8 cellular contexts compared by ENCODE assay signal in genomic region chr1:148264374-148265276, GRCh38.
DNase-seq lines count a peak whose midpoint lies in the region; ATAC-seq and TF ChIP-seq lines count a peak whose summit lies in the region.

No MANE protein-coding gene starts in this region.

- in situ Hi-C loops in mammary epithelial cell (cut with MboI; ENCODE audit: low sequenced_read_pairs in 2 of 2): loop anchor here in 1 of 2 donors (5.0 kb wide), 1 partner anchor 68 kb away; no protein-coding TSS in a partner anchor

- H3K27me3 ChIP-seq in CD8-positive, alpha-beta T cell (ENCODE audit: insufficient read depth, low read length): no peaks in the 10 kb centered on the region
- H3K27me3 ChIP-seq in MM.1S (replicated peaks; ENCODE audit: insufficient read depth, low read length) (peaks cover 16% of the 10 kb centered on the region; the same call in 1 of the 2 replicates), mammary epithelial cell (ENCODE audit: insufficient read depth, low read length) (no peaks in the 10 kb centered on the region)

- H3K27me3 Mint-ChIP-seq in CD8-positive, alpha-beta T cell (ENCODE audit: low read depth): no peaks in the 10 kb centered on the region
- peaks cover 0 to 5% (median 0%) of the 10 kb centered on the region in 3 donors for H3K27me3 Mint-ChIP-seq in naive B cell

- H3K9me2 ChIP-seq in MM.1S (replicated peaks; ENCODE audit: insufficient read depth, low read length): no peaks in the 10 kb centered on the region

- H3K27ac ChIP-seq in CD8-positive, alpha-beta T cell (ENCODE audit: low read depth, low read length): peak overlapping the region; percentile 85
- H3K27ac ChIP-seq in MM.1S (ENCODE audit: low read length) (no peak overlapping the region), mammary epithelial cell (ENCODE audit: insufficient read depth, low read depth, low read length) (peak overlapping the region; percentile 57)

- BruUV-seq in mammary epithelial cell (replicated peaks; lab: Mats Ljungman, UMichigan): TSS peak; percentile 94

- WGBS in mammary epithelial cell (ENCODE audit: low coverage, missing lambda C conversion rate): 13% methylated on average over 23 of the region's 29 CpGs

- peak overlapping the region; percentile 95 for H3K4me3 Mint-ChIP-seq in CD8-positive, alpha-beta T cell
- H3K4me3 Mint-ChIP-seq in naive B cell: peak overlapping the region in 7 of 8 donors; percentile 86 to 99 (median 95)

- H3K36me3 Mint-ChIP-seq in CD8-positive, alpha-beta T cell: peaks cover 7% of the 10 kb centered on the region
- H3K36me3 Mint-ChIP-seq in naive B cell: no peaks in the 10 kb centered on the region

- CTCF ChIA-PET in CD8-positive, alpha-beta T cell (lab: Charles Lee): no interaction called here
- CTCF ChIA-PET in mammary epithelial cell (lab: Charles Lee; ENCODE audit: low non-redundant PET): no interaction called here

- no peaks in the 10 kb centered on the region for H3K9me3 Mint-ChIP-seq in CD8-positive, alpha-beta T cell
- no peaks in the 10 kb centered on the region for H3K9me3 Mint-ChIP-seq in naive B cell

- H3K4me3 ChIP-seq in CD8-positive, alpha-beta T cell (ENCODE audit: low read depth, low read length): peak overlapping the region; percentile 62
- H3K4me3 ChIP-seq in MM.1S (ENCODE audit: low read length) (peak overlapping the region; percentile 80), mammary epithelial cell (replicated peaks in 1 of 3; ENCODE audit: insufficient read depth in 1 of 3, low read depth in 2 of 3, low read length in 3 of 3) (peak overlapping the region; percentile 42 to 59 (median 54))

- POLR2A ChIA-PET in CD8-positive, alpha-beta T cell (lab: Charles Lee): no interaction called here

- no peak for ATAC-seq in CD8-positive, alpha-beta T cell
- ATAC-seq in naive B cell (ENCODE audit: low read depth in 2 of 2) (no peak), HG03135 (IDR thresholded peaks at IDR 0.05; ENCODE audit: unreplicated experiment) (no peak), GM21717 (IDR thresholded peaks at IDR 0.05; ENCODE audit: unreplicated experiment) (no peak), HG03520 (IDR thresholded peaks at IDR 0.05; ENCODE audit: unreplicated experiment) (no peak)

- dilution Hi-C loops in mammary epithelial cell (cut with HindIII; ENCODE audit: low sequenced_read_pairs): no loop called here

- intact Hi-C loops in CD8-positive, alpha-beta T cell (cut with DNase I, micrococcal nuclease): loop anchor here in 1 of 2 experiments (5.0 kb wide), 1 partner anchor 53 kb away; no protein-coding TSS in a partner anchor
- intact Hi-C loops in mammary epithelial cell (cut with micrococcal nuclease): loop anchor here (1.0 kb wide), 2 partner anchors 11 to 70 kb away; no protein-coding TSS in a partner anchor

- no peaks in the 10 kb centered on the region for H3K4me1 ChIP-seq in CD8-positive, alpha-beta T cell (ENCODE audit: insufficient read depth, low read length)
- H3K4me1 ChIP-seq in MM.1S (ENCODE audit: low read length) (peaks cover 4% of the 10 kb centered on the region; the same call in 1 of the 2 replicates), mammary epithelial cell (ENCODE audit: insufficient read depth, low read length) (peaks cover 13% of the 10 kb centered on the region)

- DNase-seq in CD8-positive, alpha-beta T cell: peak in 1 of 7 experiments; percentile 28
- DNase-seq in MM.1S (no peak), mammary epithelial cell (peak; percentile 96), naive B cell (no peak), cortex of kidney (lab: John Stamatoyannopoulos, UW) (no peak)

- no peaks in the 10 kb centered on the region for H4K20me1 ChIP-seq in MM.1S (ENCODE audit: insufficient read depth, low read length)
- H4K20me1 ChIP-seq in mammary epithelial cell (ENCODE audit: insufficient read depth, low read length): no peaks in the 10 kb centered on the region

- peak overlapping the region; percentile 97 for H3K4me2 ChIP-seq in MM.1S (ENCODE audit: low read depth, low read length)
- H3K4me2 ChIP-seq in mammary epithelial cell (ENCODE audit: insufficient read depth, low read depth, low read length): peak overlapping the region; percentile 98

- no peaks in the 10 kb centered on the region for H3K36me3 ChIP-seq in CD8-positive, alpha-beta T cell (ENCODE audit: insufficient read depth, low read length)
- H3K36me3 ChIP-seq in MM.1S (replicated peaks; ENCODE audit: insufficient read depth, low read length) (no peaks in the 10 kb centered on the region), mammary epithelial cell (ENCODE audit: insufficient read depth, low read length) (no peaks in the 10 kb centered on the region)

- H3K9me3 ChIP-seq in CD8-positive, alpha-beta T cell (ENCODE audit: low read length): no peaks in the 10 kb centered on the region
- H3K9me3 ChIP-seq in MM.1S (replicated peaks; ENCODE audit: insufficient read depth, low read length): no peaks in the 10 kb centered on the region
- H3K9me3 ChIP-seq in mammary epithelial cell (replicated peaks; ENCODE audit: insufficient read depth, low read length): no peaks in the 10 kb centered on the region

- no peak for TF ChIP-seq CTCF in CD8-positive, alpha-beta T cell (IDR thresholded peaks at IDR 0.05)
- TF ChIP-seq CTCF in MM.1S (IDR thresholded peaks at IDR 0.05; ENCODE audit: low read length) (no peak), mammary epithelial cell (conservative IDR thresholded peaks at IDR 0.05 in 1 of 2, IDR thresholded peaks at IDR 0.05 in 1 of 2; ENCODE audit: extremely low read depth in 1 of 2, insufficient read depth in 1 of 2, low read depth in 1 of 2, low read length in 2 of 2) (no peak)

- peak overlapping the region; percentile 78; the same call in 1 of the 2 replicates for H3K9ac ChIP-seq in MM.1S (ENCODE audit: low read length)
- H3K9ac ChIP-seq in mammary epithelial cell (ENCODE audit: insufficient read depth, low read length): peak overlapping the region; percentile 56

- peak overlapping the region; percentile 94 for H2AFZ ChIP-seq in MM.1S (ENCODE audit: low read length)
- H2AFZ ChIP-seq in mammary epithelial cell (ENCODE audit: low read depth, low read length): peak overlapping the region; percentile 98

- peaks cover 18% of the 10 kb centered on the region for H3F3A ChIP-seq in MM.1S (ENCODE audit: insufficient read depth, low read length)

- H3K79me2 ChIP-seq in MM.1S (ENCODE audit: low read length): no peaks in the 10 kb centered on the region
- H3K79me2 ChIP-seq in mammary epithelial cell (ENCODE audit: insufficient read depth, low read length): no peaks in the 10 kb centered on the region

- peaks cover 19% of the 10 kb centered on the region for H3K4me1 Mint-ChIP-seq in CD8-positive, alpha-beta T cell (ENCODE audit: low read depth)
- peaks cover 12 to 15% (median 13%) of the 10 kb centered on the region in 3 donors for H3K4me1 Mint-ChIP-seq in naive B cell

- H3K27ac Mint-ChIP-seq in CD8-positive, alpha-beta T cell: no peak overlapping the region
- H3K27ac Mint-ChIP-seq in naive B cell: peak overlapping the region in 1 of 6 donors; percentile 99
